Comparison of ENCODE assay signal across 1 cellular context in genomic region chr17:68821860-68822693, GRCh38.
TF ChIP-seq lines count a peak whose summit lies in the region.

No MANE protein-coding gene starts in this region.

TF ChIP-seq in GM23338, 12 proteins besides CTCF, POLR2A, EP300 and RAD21 (continued from another document):
- TF ChIP-seq, protein P1, sequence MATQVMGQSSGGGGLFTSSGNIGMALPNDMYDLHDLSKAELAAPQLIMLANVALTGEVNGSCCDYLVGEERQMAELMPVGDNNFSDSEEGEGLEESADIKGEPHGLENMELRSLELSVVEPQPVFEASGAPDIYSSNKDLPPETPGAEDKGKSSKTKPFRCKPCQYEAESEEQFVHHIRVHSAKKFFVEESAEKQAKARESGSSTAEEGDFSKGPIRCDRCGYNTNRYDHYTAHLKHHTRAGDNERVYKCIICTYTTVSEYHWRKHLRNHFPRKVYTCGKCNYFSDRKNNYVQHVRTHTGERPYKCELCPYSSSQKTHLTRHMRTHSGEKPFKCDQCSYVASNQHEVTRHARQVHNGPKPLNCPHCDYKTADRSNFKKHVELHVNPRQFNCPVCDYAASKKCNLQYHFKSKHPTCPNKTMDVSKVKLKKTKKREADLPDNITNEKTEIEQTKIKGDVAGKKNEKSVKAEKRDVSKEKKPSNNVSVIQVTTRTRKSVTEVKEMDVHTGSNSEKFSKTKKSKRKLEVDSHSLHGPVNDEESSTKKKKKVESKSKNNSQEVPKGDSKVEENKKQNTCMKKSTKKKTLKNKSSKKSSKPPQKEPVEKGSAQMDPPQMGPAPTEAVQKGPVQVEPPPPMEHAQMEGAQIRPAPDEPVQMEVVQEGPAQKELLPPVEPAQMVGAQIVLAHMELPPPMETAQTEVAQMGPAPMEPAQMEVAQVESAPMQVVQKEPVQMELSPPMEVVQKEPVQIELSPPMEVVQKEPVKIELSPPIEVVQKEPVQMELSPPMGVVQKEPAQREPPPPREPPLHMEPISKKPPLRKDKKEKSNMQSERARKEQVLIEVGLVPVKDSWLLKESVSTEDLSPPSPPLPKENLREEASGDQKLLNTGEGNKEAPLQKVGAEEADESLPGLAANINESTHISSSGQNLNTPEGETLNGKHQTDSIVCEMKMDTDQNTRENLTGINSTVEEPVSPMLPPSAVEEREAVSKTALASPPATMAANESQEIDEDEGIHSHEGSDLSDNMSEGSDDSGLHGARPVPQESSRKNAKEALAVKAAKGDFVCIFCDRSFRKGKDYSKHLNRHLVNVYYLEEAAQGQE (IDR thresholded peaks at IDR 0.05; ENCODE audit: unreplicated experiment): no peak
- TF ChIP-seq STAT1 (IDR thresholded peaks at IDR 0.05; ENCODE audit: unreplicated experiment): no peak
- TF ChIP-seq NANOG (IDR thresholded peaks at IDR 0.05; ENCODE audit: borderline replicate concordance): no peak
- TF ChIP-seq ETS1 (IDR thresholded peaks at IDR 0.05): no peak
- no peak for TF ChIP-seq ZNF114 (CRISPR knock-in tag; IDR thresholded peaks at IDR 0.05)
- TF ChIP-seq POLR2AphosphoS5 (IDR thresholded peaks at IDR 0.05; ENCODE audit: low read depth): no peak
- no peak for TF ChIP-seq EZH2phosphoT487 (IDR thresholded peaks at IDR 0.05; ENCODE audit: unreplicated experiment)
